25 cellular contexts compared by ENCODE assay signal in the genomic region with DNA sequence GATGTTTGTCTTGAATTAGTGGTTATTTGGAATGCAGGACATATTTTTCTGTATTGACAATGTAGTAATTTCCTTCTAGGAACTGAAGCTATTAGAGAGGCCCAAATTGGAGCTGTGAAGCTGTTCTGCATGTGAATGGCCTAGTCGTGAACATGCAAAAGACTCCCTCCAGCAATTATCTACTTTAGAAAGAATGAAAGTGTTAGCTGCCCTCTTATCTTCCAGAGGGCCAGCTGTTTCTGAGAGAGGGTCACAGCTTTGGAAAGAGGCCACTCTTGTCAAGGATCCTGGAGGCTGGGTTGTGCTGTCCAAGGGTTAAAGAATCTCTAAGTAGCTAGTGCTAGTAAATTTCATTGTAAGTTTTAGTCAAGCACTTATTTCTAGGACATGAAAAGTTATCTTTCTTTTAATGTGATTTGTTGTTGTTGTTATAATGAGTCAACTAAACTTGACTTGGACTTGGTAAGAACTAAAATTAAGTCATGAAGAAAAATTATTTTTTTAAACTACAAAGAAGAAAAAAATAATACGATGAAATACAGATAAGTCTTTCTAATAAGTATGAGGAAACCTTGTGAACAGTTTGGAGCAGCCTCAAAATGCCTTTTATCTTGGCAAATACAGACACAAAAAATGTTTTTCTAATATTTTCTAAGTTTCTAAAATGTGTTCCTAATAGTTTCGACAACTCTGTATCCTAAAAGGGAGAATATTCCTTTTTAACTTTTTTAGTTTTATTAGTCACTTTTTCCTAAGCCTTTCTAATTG. TPM values are rescaled to one million over a fixed set of nuclear protein-coding genes. Genes with fewer than 3 reads are reported as not detected.
DNase-seq lines count a peak whose midpoint lies in the region; ATAC-seq, FAIRE-seq and TF ChIP-seq lines count a peak whose summit lies in the region.
"Had no signal": no experiment of that assay in that cellular context is flagged by ENCODE, and none has a peak within 500 bp of the region (broad histone marks: within the 10 kb centered on the region; RNA-seq: fewer than 3 reads in every experiment).

No MANE protein-coding gene starts in this region.

- no peaks in the 10 kb centered on the region for H3K36me3 ChIP-seq in GM23248 (ENCODE audit: low read depth)
- H3K36me3 ChIP-seq in HUES64 (ENCODE audit: insufficient read depth, low read length): no peaks in the 10 kb centered on the region
- H3K36me3 ChIP-seq in endothelial cell of umbilical vein (ENCODE audit: control insufficient read depth in 2 of 2, extremely low read depth in 1 of 2, insufficient read depth in 2 of 2, low read length in 2 of 2): no peaks in the 10 kb centered on the region
- H3K36me3 ChIP-seq in iPS DF 6.9 (ENCODE audit: control insufficient read depth, insufficient read depth, low read length): no peaks in the 10 kb centered on the region
- H3K36me3 ChIP-seq: MG63, thyroid gland had no signal

- no peak for FAIRE-seq in endothelial cell of umbilical vein (lab: Jason Lieb, UNC)
- FAIRE-seq: keratinocyte had no signal

- H3K4me3 ChIP-seq in GM23248 (no peak overlapping the region), HUES64 (ENCODE audit: low read length) (peak overlapping the region; percentile 15; the same call in 1 of the 2 replicates), endothelial cell of umbilical vein (replicated peaks in 1 of 3; ENCODE audit: insufficient read depth in 1 of 3, low read depth in 1 of 3, low read length in 3 of 3) (no peak overlapping the region), iPS DF 6.9 (ENCODE audit: low read length) (no peak overlapping the region)
- H3K4me3 ChIP-seq: body of pancreas, MG63, thyroid gland had no signal

- no peak overlapping the region for H3K27ac ChIP-seq in GM23248
- peak overlapping the region; percentile 78 for H3K27ac ChIP-seq in HUES64 (ENCODE audit: low read depth, low read length)
- H3K27ac ChIP-seq in endothelial cell of umbilical vein (ENCODE audit: insufficient read depth, low read depth, low read length): no peak overlapping the region
- no peak overlapping the region for H3K27ac ChIP-seq in iPS DF 6.9 (ENCODE audit: low read length)
- H3K27ac ChIP-seq: body of pancreas, thyroid gland had no signal

- H2AFZ ChIP-seq in GM23248 (no peak overlapping the region), endothelial cell of umbilical vein (ENCODE audit: low read depth, low read length) (no peak overlapping the region)

- no peak for TF ChIP-seq POLR2A in endothelial cell of umbilical vein (IDR thresholded peaks at IDR 0.05; ENCODE audit: low read depth, low read length)

- CTCF ChIA-PET in endothelial cell of umbilical vein (lab: Charles Lee): interaction anchor here (0.9 to 1.5 kb wide), 4 partner anchors 24 to 89 kb away, joined by 3 to 6 read pairs (median 3); partner anchors contain the start of gene DPP4

- no peaks in the 10 kb centered on the region for H3K79me2 ChIP-seq in GM23248 (ENCODE audit: insufficient read depth)
- H3K79me2 ChIP-seq in endothelial cell of umbilical vein (ENCODE audit: control insufficient read depth, insufficient read depth, low read length): no peaks in the 10 kb centered on the region

- TF ChIP-seq CTCF in endothelial cell of umbilical vein (IDR thresholded peaks at IDR 0.05; ENCODE audit: extremely low read depth in 1 of 2, insufficient read depth in 1 of 2, low read depth in 1 of 2, low read length in 2 of 2): no peak

- dilution Hi-C loops in endothelial cell of umbilical vein (cut with MboI; ENCODE audit: extremely low pct_ligation_motif_present, low sequenced_read_pairs): no loop called here

- H3K9me2 ChIP-seq in GM23248 (ENCODE audit: insufficient read depth): no peaks in the 10 kb centered on the region

- H3F3A ChIP-seq in GM23248 (ENCODE audit: insufficient read depth): no peaks in the 10 kb centered on the region

- no TSS peak for BruUV-seq in endothelial cell of umbilical vein (replicated peaks; lab: Mats Ljungman, UMichigan)

- H3K9ac ChIP-seq in GM23248 (no peak overlapping the region), HUES64 (ENCODE audit: low read depth, low read length) (no peak overlapping the region), endothelial cell of umbilical vein (replicated peaks; ENCODE audit: extremely low read depth, insufficient read depth, low read length) (no peak overlapping the region)

- POLR2A ChIA-PET in endothelial cell of umbilical vein (lab: Charles Lee): no interaction called here

- no peaks in the 10 kb centered on the region for H3K9me3 ChIP-seq in GM23248 (ENCODE audit: low read depth)
- H3K9me3 ChIP-seq in HUES64 (ENCODE audit: insufficient read depth, low read depth, low read length): no peaks in the 10 kb centered on the region
- H3K9me3 ChIP-seq in endothelial cell of umbilical vein (replicated peaks; ENCODE audit: control insufficient read depth, insufficient read depth, low read length): no peaks in the 10 kb centered on the region
- H3K9me3 ChIP-seq in iPS DF 6.9 (ENCODE audit: control insufficient read depth, insufficient read depth, low read length): no peaks in the 10 kb centered on the region
- H3K9me3 ChIP-seq: body of pancreas, MG63, thyroid gland had no signal

- H3K4me1 ChIP-seq in GM23248 (ENCODE audit: insufficient read depth): no peaks in the 10 kb centered on the region
- peaks cover 25% of the 10 kb centered on the region for H3K4me1 ChIP-seq in HUES64 (ENCODE audit: insufficient read depth, low read length)
- peaks cover 19% of the 10 kb centered on the region for H3K4me1 ChIP-seq in endothelial cell of umbilical vein (ENCODE audit: control insufficient read depth, extremely low read depth, insufficient read depth, low read length)
- H3K4me1 ChIP-seq in iPS DF 6.9 (ENCODE audit: control insufficient read depth, insufficient read depth, low read length): no peaks in the 10 kb centered on the region
- H3K4me1 ChIP-seq: body of pancreas, thyroid gland had no signal

- H3K4me2 ChIP-seq in GM23248 (ENCODE audit: unreplicated experiment) (no peak overlapping the region), endothelial cell of umbilical vein (ENCODE audit: insufficient read depth, low read length) (peak overlapping the region; percentile 49)

- in situ Hi-C loops in GM23248 (cut with MboI): no loop called here

- ATAC-seq in GM19351 (IDR thresholded peaks at IDR 0.05; ENCODE audit: unreplicated experiment) (no peak), HG02884 (IDR thresholded peaks at IDR 0.05; ENCODE audit: unreplicated experiment) (no peak)
- ATAC-seq: activated naive CD8-positive, alpha-beta T cell treated with anti-CD3 and anti-CD28 coated beads, Interleukin-2, amount 50 U/mL, for 24 hours; body of pancreas; effector memory CD8-positive, alpha-beta T cell; stimulated activated naive CD8-positive, alpha-beta T cell treated with anti-CD3 and anti-CD28 coated beads, Interleukin-15, Interleukin-2, amounts not matched to agents 100 U/mL and 50 U/mL, for 24 hours; T-helper 17 cell had no signal

- no peaks in the 10 kb centered on the region for H3K9me1 ChIP-seq in endothelial cell of umbilical vein (replicated peaks; ENCODE audit: control insufficient read depth, extremely low read depth, insufficient read depth, low read length)

- no peaks in the 10 kb centered on the region for H3K27me3 ChIP-seq in GM23248 (replicated peaks; ENCODE audit: insufficient read depth)
- no peaks in the 10 kb centered on the region for H3K27me3 ChIP-seq in HUES64 (ENCODE audit: insufficient read depth, low read length)
- H3K27me3 ChIP-seq in endothelial cell of umbilical vein (ENCODE audit: control insufficient read depth in 2 of 2, insufficient read depth in 2 of 2, low read length in 2 of 2): no peaks in the 10 kb centered on the region
- H3K27me3 ChIP-seq in iPS DF 6.9 (ENCODE audit: control insufficient read depth, insufficient read depth, low read length): no peaks in the 10 kb centered on the region
- H3K27me3 ChIP-seq: body of pancreas, MG63, thyroid gland had no signal

- 27 to 33% methylated on average over 3 of the region's 3 CpGs for WGBS in GM23248 (ENCODE audit: low coverage in 1 of 2, low lambda C conversion rate in 2 of 2, missing lambda C conversion rate in 2 of 2), 2 experiments
- 13% methylated on average over 1 of the region's 3 CpGs for WGBS in HUES64
- no CpG with 5 or more reads among the region's 3 CpGs for WGBS in iPS DF 6.9 (ENCODE audit: insufficient coverage, insufficient read length)

- DNase-seq in GM23248 (peak; percentile 7), endothelial cell of umbilical vein (ENCODE audit: low read depth, low spot score) (peak; percentile 30), iPS DF 6.9 (ENCODE audit: low read depth, low spot score) (peak; percentile 31), NCI-H1694 (lab: John Stamatoyannopoulos, UW) (no peak), NCI-H1105 treated with DMSO at 0.1 percent for 48 hours (lab: John Stamatoyannopoulos, UW) (no peak)
- DNase-seq: activated CD4-positive, alpha-beta T cell treated with anti-CD3 and anti-CD28 coated beads for 48 hours; activated naive CD8-positive, alpha-beta T cell treated with anti-CD3 and anti-CD28 coated beads, Interleukin-2, amount 50 U/mL, for 24 hours; body of pancreas; effector memory CD8-positive, alpha-beta T cell; EL; GOT3; head of caudate nucleus; MG63; NCI-H1436 treated with DMSO at 0.1 percent for 48 hours; NCI-H748 treated with DMSO at 0.1 percent for 48 hours; occipital lobe; OCI-M1; stimulated activated CD4-positive, alpha-beta T cell treated with anti-CD3 and anti-CD28 coated beads, Interleukin-4, amount 100 ng/mL, for 4 hours; stimulated activated naive CD8-positive, alpha-beta T cell treated with anti-CD3 and anti-CD28 coated beads, Interleukin-15, Interleukin-2, amounts not matched to agents 100 U/mL and 50 U/mL, for 24 hours; T-helper 17 cell; thyroid gland had no signal

- H4K20me1 ChIP-seq in GM23248 (ENCODE audit: insufficient read depth) (no peaks in the 10 kb centered on the region), endothelial cell of umbilical vein (replicated peaks; ENCODE audit: control insufficient read depth, extremely low read depth, insufficient read depth, low read length) (no peaks in the 10 kb centered on the region)

- intact Hi-C loops in endothelial cell of umbilical vein (cut with micrococcal nuclease): loop anchor here (2.0 kb wide), 2 partner anchors 34 to 78 kb away; no protein-coding TSS in a partner anchor

RNA-seq across cellular contexts. Expression of gene DPP4, which starts 36.8 kb away (rescaled TPM):
- total RNA-seq in GM23248 (2014; rRNA removed; shearing (Covaris generic)): 33.5 and 39.9 TPM in 2 replicates
- polyA plus RNA-seq in GM23248 (2016; fragmentation: Nextera tagmentation; extraction: Ambion mirVana): 30.1 and 31.6 TPM in 2 replicates
- polyA plus RNA-seq in HUES64 (2013, experiment 1 of 2): 3.3 TPM
- 2.9 TPM for polyA plus RNA-seq in HUES64 (2013, experiment 2 of 2)
- total RNA-seq in endothelial cell of umbilical vein: 3.0 and 6.2 TPM in 2 replicates
- polyA plus RNA-seq in endothelial cell of umbilical vein: 0.53 and 0.84 TPM in 2 replicates
- 1.1 and 1.4 TPM in 2 replicates for polyA plus RNA-seq in endothelial cell of umbilical vein (2011; cell fraction: cytosol; rRNA removed)
- polyA plus RNA-seq in endothelial cell of umbilical vein (2011; cell fraction: nucleus; rRNA removed): 1.9 and 2.4 TPM in 2 replicates
- polyA plus RNA-seq in endothelial cell of umbilical vein (2012): 1.5 and 4.4 TPM in 2 replicates
- polyA minus RNA-seq in endothelial cell of umbilical vein: 1.5 and 1.8 TPM in 2 replicates
- not detected for polyA minus RNA-seq in endothelial cell of umbilical vein (2011; cell fraction: cytosol; rRNA and poly(A)+ RNA removed)
- polyA minus RNA-seq in endothelial cell of umbilical vein (2011; cell fraction: nucleus; rRNA and poly(A)+ RNA removed): 1.0 and 1.9 TPM in 2 replicates

Comparison
In these comparisons a context has a peak if more than half of its experiments do, and no peak if none do; other contexts are left out.
1. DNase-seq: peak in GM23248 (single experiment), endothelial cell of umbilical vein (single experiment) and iPS DF 6.9 (single experiment); none in NCI-H1694 (single experiment) and NCI-H1105 treated with DMSO at 0.1 percent for 48 hours (single experiment).